Comparison of ENCODE assay signal across 8 cellular contexts in genomic region chr14:21098134-21098891, GRCh38. TPM values are rescaled to one million over a fixed set of nuclear protein-coding genes. Genes with fewer than 3 reads are reported as not detected.
DNase-seq lines count a peak whose midpoint lies in the region; TF ChIP-seq lines count a peak whose summit lies in the region.

Gene ZNF219, minus strand, starts transcription at chr14:21098655. Its CDS starts 5,064 bp downstream, at chr14:21093591.

- DNase-seq in Caki2 (ENCODE audit: low read depth) (no peak), HuH-7.5 (ENCODE audit: low spot score) (peak; percentile 75), T-helper 22 cell (ENCODE audit: low read depth) (peak; percentile 50), dermis blood vessel endothelial cell (peak; percentile 62), DMS79 (lab: John Stamatoyannopoulos, UW) (no peak), GM10248 (ENCODE audit: extremely low spot score) (no peak)
- peak; percentile 30 for DNase-seq in stimulated activated CD4-positive, alpha-beta T cell treated with anti-CD3 and anti-CD28 coated beads, Interleukin-4, amount 100 ng/mL, for 24 hours

- CTCF ChIA-PET in GM10248 (lab: Yijun Ruan, JAX), result interaction anchor here (3.7 to 7.8 kb wide), 4 partner anchors 8 to 83 kb away, joined by 15 to 228 read pairs (median 169); partner anchors contain the start of gene TMEM253

- H3K27ac ChIP-seq in layer of hippocampus (ENCODE audit: low read depth, low read length), result peak within 1 kb of the TSS; percentile 89

- no peaks in the 10 kb centered on the region for H3K27me3 ChIP-seq in layer of hippocampus (ENCODE audit: control insufficient read depth, insufficient read depth, low read length)

- in situ Hi-C loops in Caki2 (cut with HindIII; ENCODE audit: low pct_unique_long_range_greater_than_20kb, low sequenced_read_pairs), result no loop called here

- POLR2A ChIA-PET in GM10248 (lab: Yijun Ruan, JAX), result no interaction called here

- no peak for TF ChIP-seq CTCF in GM10248 (IDR thresholded peaks at IDR 0.05; ENCODE audit: control extremely low read depth, extremely low read depth, low read depth, missing control alignments)

RNA-seq across cellular contexts. Expression of gene ZNF219, which starts in this region (rescaled TPM):
- total RNA-seq in Caki2 (2014; rRNA removed; shearing (Covaris generic); ENCODE audit: low replicate concordance), result 26.5 and 31.5 TPM in 2 replicates
- total RNA-seq in dermis blood vessel endothelial cell, result 5.1 and 7.0 TPM in 2 replicates

Comparison
In these comparisons a context has a peak if more than half of its experiments do, and no peak if none do; other contexts are left out.
1. DNase-seq: peak in HuH-7.5 (single experiment), T-helper 22 cell (single experiment), dermis blood vessel endothelial cell (single experiment) and stimulated activated CD4-positive, alpha-beta T cell treated with anti-CD3 and anti-CD28 coated beads, Interleukin-4, amount 100 ng/mL, for 24 hours (single experiment); none in Caki2 (single experiment), DMS79 (single experiment) and GM10248 (single experiment).